ENCODE assay signal across 8 cellular contexts in genomic region chr10:61903184-61903990, GRCh38. TPM values are rescaled to one million over a fixed set of nuclear protein-coding genes. Genes with fewer than 3 reads are reported as not detected.
DNase-seq lines count a peak whose midpoint lies in the region; ATAC-seq, FAIRE-seq and TF ChIP-seq lines count a peak whose summit lies in the region.

No MANE protein-coding gene starts in this region.

- POLR2A ChIA-PET in GM12878 (lab: Charles Lee) = interaction anchor here (1.1 to 1.7 kb wide), 3 partner anchors 21 to 85 kb away, joined by 4 read pairs; no protein-coding TSS in a partner anchor

- peak; percentile 48 to 69; a peak in 2 of 4 replicates for TF ChIP-seq EP300 in GM12878 (IDR thresholded peaks at IDR 0.05; ENCODE audit: borderline replicate concordance in 1 of 2, control insufficient read depth in 1 of 2, low read depth in 2 of 2, low read length in 2 of 2)

- H2AFZ ChIP-seq in Karpas-422 (ENCODE audit: low read length) (peak overlapping the region; percentile 40; the same call in 1 of the 2 replicates), GM12878 (ENCODE audit: control insufficient read depth, low read depth, low read length) (peak overlapping the region; percentile 64)

- H3K36me3 ChIP-seq in Karpas-422 (ENCODE audit: insufficient read depth, low read length) (no peaks in the 10 kb centered on the region), GM12878 (ENCODE audit: control insufficient read depth in 2 of 2, insufficient read depth in 2 of 2, low read length in 1 of 2) (0 out of 4 replicates have a peak, but pooled peaks cover 0 to 2% of the 10 kb centered on the region in 2 experiments), gastrocnemius medialis (no peaks in the 10 kb centered on the region)

- intact Hi-C loops in GM12878 (cut with micrococcal nuclease; ENCODE audit: unreplicated experiment) (loop anchor here (1.0 kb wide), 3 partner anchors 97 to 135 kb away; no protein-coding TSS in a partner anchor), gastrocnemius medialis (cut with DNase I; ENCODE audit: low total_unique reads) (loop anchor here (2.0 to 10.0 kb wide), 4 partner anchors 69 to 901 kb away; partner anchors contain the start of gene ADO)

- SMC1A ChIA-PET in GM12878 (lab: Charles Lee; ENCODE audit: uncharacterized antibody, unreplicated experiment) = interaction anchor here (0.6 to 5.4 kb wide), 14 partner anchors 14 to 354 kb away, joined by 3 to 42 read pairs (median 4); no protein-coding TSS in a partner anchor

- TF ChIP-seq POLR2A in GM12878 (IDR thresholded peaks at IDR 0.05; ENCODE audit: low read depth, low read length) (peak; percentile 76), gastrocnemius medialis (IDR thresholded peaks at IDR 0.05) (peak; percentile 49 to 63)

- H3K27me3 ChIP-seq in Karpas-422 (ENCODE audit: low read length) (0 out of 2 replicates have a peak, but pooled peaks cover 2% of the 10 kb centered on the region), GM12878 (replicated peaks in 1 of 2; ENCODE audit: control insufficient read depth in 2 of 2, insufficient read depth in 2 of 2, low read length in 1 of 2) (no peaks in the 10 kb centered on the region), gastrocnemius medialis (no peaks in the 10 kb centered on the region)

- no peak for TF ChIP-seq RAD21 in GM12878 (IDR thresholded peaks at IDR 0.05; ENCODE audit: insufficient read depth, low read depth, low read length)

- peak overlapping the region; percentile 62 for H3K27ac ChIP-seq in Karpas-422 (ENCODE audit: low read length)
- peak overlapping the region; percentile 96 for H3K27ac ChIP-seq in GM12878 (ENCODE audit: control insufficient read depth, insufficient read depth)
- peak overlapping the region; percentile 90 to 97 (median 94) for H3K27ac ChIP-seq in gastrocnemius medialis

- H3K4me2 ChIP-seq in Karpas-422 (ENCODE audit: low read depth, low read length, poor library complexity, severe bottlenecking) (peak overlapping the region; percentile 82), GM12878 (ENCODE audit: control insufficient read depth, insufficient read depth) (peak overlapping the region; percentile 94; the same call in 1 of the 2 replicates)

- H3K9ac ChIP-seq in Karpas-422 (ENCODE audit: low read length) (peak overlapping the region; percentile 77), GM12878 (ENCODE audit: control insufficient read depth, insufficient read depth, low read length) (peak overlapping the region; percentile 96)

- TSS peak; percentile 93 for BruUV-seq in GM12878 (replicated peaks; lab: Mats Ljungman, UMichigan)

- CTCF ChIA-PET in GM12878 (lab: Yijun Ruan, JAX) = interaction anchor here (0.6 to 3.2 kb wide), 11 partner anchors 31 to 1345 kb away, joined by 3 to 26 read pairs (median 3); no protein-coding TSS in a partner anchor

- RAD21 ChIA-PET in GM12878 (lab: Charles Lee; ENCODE audit: unreplicated experiment) = interaction anchor here (0.5 to 7.0 kb wide), 12 partner anchors 18 to 344 kb away, joined by 3 to 68 read pairs (median 4); no protein-coding TSS in a partner anchor

- H3K4me1 ChIP-seq in Karpas-422 (ENCODE audit: low read length) = peaks cover 55% of the 10 kb centered on the region
- H3K4me1 ChIP-seq in GM12878 (ENCODE audit: control insufficient read depth, insufficient read depth, low read length) = peaks cover 20% of the 10 kb centered on the region
- H3K4me1 ChIP-seq in gastrocnemius medialis = peaks cover 27 to 37% of the 10 kb centered on the region in 2 donors

- WGBS in GM12878 (ENCODE audit: insufficient coverage, insufficient replicate concordance, low lambda C conversion rate, missing lambda C conversion rate) = under 1% methylated on average over 41 of the region's 60 CpGs

- no peaks in the 10 kb centered on the region for H3K9me2 ChIP-seq in Karpas-422 (replicated peaks; ENCODE audit: insufficient read depth, low read length)

- peak overlapping the region; percentile 76 for H3K4me3 ChIP-seq in Karpas-422 (ENCODE audit: low read length)
- peak overlapping the region; percentile 85 for H3K4me3 ChIP-seq in GM12878
- peak overlapping the region; percentile 71 for H3K4me3 ChIP-seq in iPS-11a (ENCODE audit: low read depth, low read length)
- peak overlapping the region; percentile 76 to 91 (median 89) for H3K4me3 ChIP-seq in gastrocnemius medialis

- DNase-seq in G401 (ENCODE audit: low spot score) (peak; percentile 53), Karpas-422 (peak; percentile 70), T-helper 22 cell (ENCODE audit: low read depth) (peak; percentile 55), GM12878 (ENCODE audit: low read depth, low spot score) (peak; percentile 53), gastrocnemius medialis (peak; percentile 13 to 34), GOT3 (lab: John Stamatoyannopoulos, UW) (no peak)

- no peaks in the 10 kb centered on the region; the same call in 1 of the 2 replicates for H4K20me1 ChIP-seq in Karpas-422 (ENCODE audit: insufficient read depth, low read depth, low read length)
- H4K20me1 ChIP-seq in GM12878 (ENCODE audit: control insufficient read depth, insufficient read depth) = no peaks in the 10 kb centered on the region

- ATAC-seq in GM21737 (IDR thresholded peaks at IDR 0.05; ENCODE audit: unreplicated experiment) (peak; percentile 44), GM12878 (peak; percentile 65), gastrocnemius medialis (peak; percentile 44 to 56)

- TF ChIP-seq CTCF in GM12878 (IDR thresholded peaks at IDR 0.05 in 2 of 3, conservative IDR thresholded peaks at IDR 0.05 in 1 of 3; ENCODE audit: control insufficient read depth in 2 of 3, extremely low read depth in 1 of 3, insufficient read depth in 1 of 3, low read depth in 3 of 3, low read length in 3 of 3) = peak; percentile 0 to 17 (median 12); a peak in 3 of 6 replicates
- TF ChIP-seq CTCF in gastrocnemius medialis (IDR thresholded peaks at IDR 0.05 in 4 of 5, conservative IDR thresholded peaks at IDR 0.05 in 1 of 5) = peak in 3 of 5 experiments; percentile 13 to 38 (median 31)

- in situ Hi-C loops in G401 (cut with HindIII; ENCODE audit: low sequenced_read_pairs) (no loop called here), GM12878 (cut with MboI) (loop anchor here (5.0 kb wide), 2 partner anchors 39 to 144 kb away; no protein-coding TSS in a partner anchor), gastrocnemius medialis (cut with MboI; ENCODE audit: low sequenced_read_pairs in 4 of 4) (loop anchor here in 2 of 4 donors (5.0 to 10.0 kb wide), 2 partner anchors 121 to 139 kb away; no protein-coding TSS in a partner anchor)

- H3K79me2 ChIP-seq in Karpas-422 (ENCODE audit: low read length) (no peaks in the 10 kb centered on the region), GM12878 (ENCODE audit: control insufficient read depth, insufficient read depth, low read length) (peaks cover 76% of the 10 kb centered on the region)

- H3K9me3 ChIP-seq in Karpas-422 (ENCODE audit: low read length) (no peaks in the 10 kb centered on the region), GM12878 (replicated peaks; ENCODE audit: control insufficient read depth, insufficient read depth, low read length) (no peaks in the 10 kb centered on the region; the same call in 1 of the 3 replicates), gastrocnemius medialis (no peaks in the 10 kb centered on the region)

- FAIRE-seq in GM12878 (lab: Jason Lieb, UNC) = no peak

TF ChIP-seq in GM12878, 131 proteins besides CTCF, POLR2A, EP300 and RAD21 (continues in another document):
- peak; percentile 70; the same call in 1 of the 2 replicates for TF ChIP-seq ZSCAN29 (IDR thresholded peaks at IDR 0.05)
- TF ChIP-seq GABPA (IDR thresholded peaks at IDR 0.05; ENCODE audit: low read depth) = no peak
- no peak for TF ChIP-seq HCFC1 (IDR thresholded peaks at IDR 0.05; ENCODE audit: low read length)
- TF ChIP-seq YY1 (IDR thresholded peaks at IDR 0.05; ENCODE audit: low read depth, low read length) = no peak
- peak; percentile 74; the same call in 1 of the 2 replicates for TF ChIP-seq POLR2AphosphoS2 (IDR thresholded peaks at IDR 0.05; ENCODE audit: low read depth, low read length)
- TF ChIP-seq BHLHE40 (IDR thresholded peaks at IDR 0.05; ENCODE audit: borderline replicate concordance in 1 of 2, low read depth in 2 of 2, low read length in 1 of 2) = peak; percentile 98 to 99
- no peak for TF ChIP-seq IRF3 (IDR thresholded peaks at IDR 0.05)

RNA-seq across cellular contexts. Expression of gene ARID5B, which starts 1.9 kb away (rescaled TPM):
- total RNA-seq in G401 (2014; rRNA removed; shearing (Covaris generic)) = 8.6 and 12.4 TPM in 2 replicates
- 1.3 and 5.9 TPM in 2 replicates for total RNA-seq in Karpas-422 (2014; rRNA removed; shearing (Covaris generic); ENCODE audit: low replicate concordance)
- total RNA-seq in GM12878 (2013; cell fraction: nucleolus; rRNA removed) = 7.5 and 9.3 TPM in 2 replicates
- total RNA-seq in GM12878 (2014; rRNA removed) = 5.8 and 6.9 TPM in 2 replicates
- 6.4 and 7.1 TPM in 2 replicates for total RNA-seq in GM12878 (2014; rRNA removed; fragmentation: Illumina TruSeq; extraction: Trizol)
- 7.4 and 7.5 TPM in 2 replicates for total RNA-seq in GM12878 (2021)
- 6.7 TPM for polyA plus RNA-seq in GM12878 (2011; ENCODE audit: low read depth)
- polyA plus RNA-seq in GM12878 (2011; rRNA removed) = 2.4 and 2.8 TPM in 2 replicates
- 2.0 and 2.3 TPM in 2 replicates for polyA plus RNA-seq in GM12878 (2011; cell fraction: cytosol; rRNA removed)
- polyA plus RNA-seq in GM12878 (2011; cell fraction: nucleus; rRNA removed) = 3.7 and 5.0 TPM in 2 replicates
- 11.6 and 12.8 TPM in 2 replicates for polyA plus RNA-seq in GM12878 (2012)
- 3.7 and 4.1 TPM in 2 replicates for polyA plus RNA-seq in GM12878 (2014; fragmentation: Illumina TruSeq; extraction: Trizol)
- polyA plus RNA-seq in GM12878 (2014; fragmentation: Nextera tagmentation; extraction: Ambion mirVana) = 1 to 10 TPM; 3.4 to 8.5 TPM
- polyA plus RNA-seq in GM12878 (2014; rRNA removed) = 2.7 and 3.2 TPM in 2 replicates
- 1 to 10 TPM; 6.7 to 7.1 TPM for polyA plus RNA-seq in GM12878 (2016; fragmentation: Nextera tagmentation; extraction: Ambion mirVana)
- polyA minus RNA-seq in GM12878 (2011; rRNA and poly(A)+ RNA removed) = 14.8 and 17.5 TPM in 2 replicates
- polyA minus RNA-seq in GM12878 (2011; cell fraction: cytosol; rRNA and poly(A)+ RNA removed) = 2.5 and 3.7 TPM in 2 replicates
- polyA minus RNA-seq in GM12878 (2011; cell fraction: nucleus; rRNA and poly(A)+ RNA removed) = 16.8 and 33.0 TPM in 2 replicates
- 100 to 1,000 TPM; 156 to 512 (median 263) TPM for total RNA-seq in gastrocnemius medialis

Comparison
In these comparisons a context has a peak if more than half of its experiments do, and no peak if none do; other contexts are left out.
1. RNA of gene ARID5B, which starts 1.9 kb away (total RNA-seq): 156 to 512 TPM in gastrocnemius medialis; 8.6 to 12.4 TPM in G401, 5.8 to 9.3 TPM in GM12878 and 1.3 to 5.9 TPM in Karpas-422; every median in the first group is over 10 times any median in the second.
2. Peak in every context shown above with its lines, with median percentiles within 50 percentile points of each other: ATAC-seq, H3K27ac ChIP-seq and H3K4me3 ChIP-seq.